10 cellular contexts compared by ENCODE assay signal in the genomic region with DNA sequence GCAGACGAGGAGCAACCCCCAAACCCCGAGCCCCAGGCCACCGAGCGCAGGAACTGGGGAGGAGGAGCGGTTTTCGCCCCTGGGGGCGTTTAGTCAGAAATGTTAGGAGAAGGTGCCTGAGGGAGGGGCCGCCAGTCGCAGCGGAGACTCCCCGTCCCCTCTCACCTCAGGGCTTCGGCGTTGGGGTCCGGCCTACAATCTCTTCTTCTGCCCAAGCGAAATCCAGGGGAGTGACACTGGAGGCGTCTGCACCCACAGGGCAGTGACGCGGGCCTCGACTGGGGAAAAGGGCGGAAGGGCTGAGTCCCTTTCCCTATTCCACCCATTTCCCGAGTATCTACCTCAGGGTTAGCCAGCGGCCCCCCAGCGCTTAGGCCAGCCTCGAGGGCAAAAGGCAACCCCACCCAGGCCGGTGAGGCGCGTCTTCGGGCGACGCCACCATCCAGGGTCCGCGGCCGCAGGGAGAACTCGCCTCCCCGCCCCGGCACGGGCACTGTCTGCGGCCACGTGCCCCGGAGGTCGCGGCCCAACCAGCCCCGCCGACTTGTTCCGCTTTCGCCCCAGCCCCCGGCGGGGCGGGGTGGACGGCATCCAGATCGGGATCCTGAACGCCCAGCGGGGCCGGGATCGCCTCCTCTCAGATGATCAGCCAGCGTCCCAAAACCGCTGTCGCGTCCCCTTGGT.
A peak's percentile ranks its signal among the peaks of the same experiment; 100 is the strongest.
DNase-seq lines count a peak whose midpoint lies in the region; TF ChIP-seq lines count a peak whose summit lies in the region.
"Had no signal": no experiment of that assay in that cellular context is flagged by ENCODE, and none has a peak within 500 bp of the region (broad histone marks: within the 10 kb centered on the region; RNA-seq: fewer than 3 reads in every experiment).

No MANE protein-coding gene starts in this region.

- H3K79me2 ChIP-seq in trophoblast cell (ENCODE audit: control insufficient read depth, insufficient read depth, low read length, poor library complexity): no peaks in the 10 kb centered on the region

- H2AFZ ChIP-seq in trophoblast cell (ENCODE audit: insufficient read depth, low read length, poor library complexity): no peak overlapping the region

- peak overlapping the region; percentile 5 for H3K4me3 ChIP-seq in astrocyte of the cerebellum (ENCODE audit: low read depth, low read length)
- H3K4me3 ChIP-seq in iPS DF 6.9 (ENCODE audit: low read length): peak overlapping the region; percentile 24; the same call in 1 of the 2 replicates
- no peak overlapping the region for H3K4me3 ChIP-seq in trophoblast cell (ENCODE audit: low read depth, low read length)
- H3K4me3 ChIP-seq in brain microvascular endothelial cell (ENCODE audit: low read depth, low read length): no peak overlapping the region
- H3K4me3 ChIP-seq in lower leg skin (ENCODE audit: low read depth, poor library complexity, severe bottlenecking): no peak overlapping the region
- H3K4me3 ChIP-seq: BLaER1 had no signal

- H2BK12ac ChIP-seq in trophoblast cell (ENCODE audit: low read length): no peak overlapping the region

- no peak overlapping the region for H3K4ac ChIP-seq in trophoblast cell (ENCODE audit: low read depth, low read length)

- intact Hi-C loops in lower leg skin (cut with DNase I; ENCODE audit: low total_unique reads): no loop called here

- no peak overlapping the region for H4K8ac ChIP-seq in trophoblast cell (ENCODE audit: low read depth, low read length)

- no peak overlapping the region for H2AK5ac ChIP-seq in trophoblast cell (ENCODE audit: low read length)

- no peaks in the 10 kb centered on the region for H3K79me1 ChIP-seq in trophoblast cell (ENCODE audit: low read length)

- H2BK120ac ChIP-seq in trophoblast cell (ENCODE audit: insufficient read depth, low read length, poor library complexity): no peak overlapping the region

- in situ Hi-C loops in astrocyte of the cerebellum (cut with HindIII; ENCODE audit: low sequenced_read_pairs) (no loop called here), brain microvascular endothelial cell (cut with HindIII; ENCODE audit: low pct_ligation_motif_present, low sequenced_read_pairs) (no loop called here)

- no peak overlapping the region for H3K18ac ChIP-seq in trophoblast cell (ENCODE audit: low read length)

- H3K27ac ChIP-seq in iPS DF 6.9 (ENCODE audit: low read length): no peak overlapping the region
- H3K27ac ChIP-seq in trophoblast cell (ENCODE audit: low read depth, low read length): no peak overlapping the region
- no peak overlapping the region for H3K27ac ChIP-seq in brain microvascular endothelial cell
- H3K27ac ChIP-seq: BLaER1 had no signal

- no peak overlapping the region for H2BK5ac ChIP-seq in trophoblast cell (ENCODE audit: low read depth, low read length, poor library complexity)

- no peak for TF ChIP-seq CTCF in astrocyte of the cerebellum (IDR thresholded peaks at IDR 0.05; ENCODE audit: low read depth, low read length, missing control alignments)
- TF ChIP-seq CTCF in brain microvascular endothelial cell (IDR thresholded peaks at IDR 0.05; ENCODE audit: low read depth, low read length, missing control alignments): no peak
- TF ChIP-seq CTCF in lower leg skin (IDR thresholded peaks at IDR 0.05): no peak

- H3K27me3 ChIP-seq in iPS DF 6.9 (ENCODE audit: control insufficient read depth, insufficient read depth, low read length) (peaks cover 68% of the 10 kb centered on the region), trophoblast cell (ENCODE audit: insufficient read depth, low read length) (peaks cover 59% of the 10 kb centered on the region), brain microvascular endothelial cell (replicated peaks) (peaks cover 72% of the 10 kb centered on the region)

- H3K23ac ChIP-seq in trophoblast cell (ENCODE audit: low read length): no peak overlapping the region

- peak overlapping the region; percentile 49 for H3K4me2 ChIP-seq in trophoblast cell (ENCODE audit: low read length)
- H3K4me2 ChIP-seq: BLaER1 had no signal

- no peak for TF ChIP-seq POLR2A in lower leg skin (IDR thresholded peaks at IDR 0.05)

- H3K14ac ChIP-seq in trophoblast cell (ENCODE audit: low read length): no peak overlapping the region

- H3K9me3 ChIP-seq in iPS DF 6.9 (ENCODE audit: control insufficient read depth, insufficient read depth, low read length): no peaks in the 10 kb centered on the region
- peaks cover 8% of the 10 kb centered on the region for H3K9me3 ChIP-seq in trophoblast cell (ENCODE audit: insufficient read depth, low read depth, low read length)

- no peak overlapping the region for H4K12ac ChIP-seq in trophoblast cell (ENCODE audit: low read depth, low read length)

- H3K4me1 ChIP-seq in iPS DF 6.9 (ENCODE audit: control insufficient read depth, insufficient read depth, low read length) (peaks cover 11% of the 10 kb centered on the region; the same call in 1 of the 2 replicates), trophoblast cell (ENCODE audit: control insufficient read depth in 1 of 2, insufficient read depth in 2 of 2, low read length in 2 of 2) (peaks cover 7 to 10% of the 10 kb centered on the region in 2 experiments)
- H3K4me1 ChIP-seq: BLaER1 had no signal

- DNase-seq in CD1c-positive myeloid dendritic cell (ENCODE audit: extremely low spot score) (peak; percentile 24), astrocyte of the cerebellum (ENCODE audit: low read depth) (no peak), iPS DF 6.9 (ENCODE audit: low read depth, low spot score) (no peak), trophoblast cell (no peak), T1000 (lab: John Stamatoyannopoulos, UW) (no peak), brain microvascular endothelial cell (no peak), lower leg skin (ENCODE audit: low spot score in 2 of 2) (no peak), NCI-H1436 (lab: John Stamatoyannopoulos, UW) (no peak)
- DNase-seq: NCI-H1930 had no signal

- no CpG with 5 or more reads among the region's 59 CpGs for WGBS in iPS DF 6.9 (ENCODE audit: insufficient coverage, insufficient read length)
- WGBS in trophoblast cell (ENCODE audit: extremely low coverage, insufficient coverage, insufficient read length): no CpG with 5 or more reads among the region's 59 CpGs
- 8 to 9% methylated on average over 43 to 49 of the region's 59 CpGs for WGBS in lower leg skin, 2 donors

- no peak overlapping the region for H3K9ac ChIP-seq in trophoblast cell (ENCODE audit: low read length)
- H3K9ac ChIP-seq: BLaER1 had no signal

- H3K36me3 ChIP-seq in iPS DF 6.9 (ENCODE audit: control insufficient read depth, insufficient read depth, low read length): no peaks in the 10 kb centered on the region
- H3K36me3 ChIP-seq in trophoblast cell (ENCODE audit: control insufficient read depth in 1 of 2, insufficient read depth in 2 of 2, low read length in 2 of 2): no peaks in the 10 kb centered on the region
- no peaks in the 10 kb centered on the region for H3K36me3 ChIP-seq in brain microvascular endothelial cell (replicated peaks)

- H4K91ac ChIP-seq in trophoblast cell (ENCODE audit: low read depth, low read length): no peak overlapping the region

Comparison
In these comparisons a context has a peak if more than half of its experiments do, and no peak if none do; other contexts are left out.
1. H3K4me3 ChIP-seq: peak in astrocyte of the cerebellum (single experiment) and iPS DF 6.9 (single experiment); none in trophoblast cell (single experiment), brain microvascular endothelial cell (single experiment) and lower leg skin (single experiment).